In genomic region chr1:5620997-5621396, GRCh38 we compare ENCODE assay signal across 9 cellular contexts.
DNase-seq lines count a peak whose midpoint lies in the region; ATAC-seq and TF ChIP-seq lines count a peak whose summit lies in the region.
"Had no signal": no experiment of that assay in that cellular context is flagged by ENCODE, and none has a peak within 500 bp of the region (broad histone marks: within the 10 kb centered on the region; RNA-seq: fewer than 3 reads in every experiment).

No MANE protein-coding gene starts in this region.

- no peaks in the 10 kb centered on the region for H3K36me3 Mint-ChIP-seq in endodermal cell (ENCODE audit: low read depth)

- DNase-seq in HAP-1 (ENCODE audit: low spot score in 2 of 2), result peak; percentile 21 to 30
- peak; percentile 47 for DNase-seq in NCI-H2196 treated with DMSO at 0.1 percent for 48 hours (lab: John Stamatoyannopoulos, UW; ENCODE audit: unreplicated experiment)
- peak; percentile 87 for DNase-seq in endodermal cell
- DNase-seq in prostate gland (ENCODE audit: low spot score), result no peak
- DNase-seq in activated T-cell treated with anti-CD3 and anti-CD28 coated beads, Interleukin-2, amount 50 U/mL, for 48 hours, result no peak
- DNase-seq: activated CD4-positive, CD25-positive, alpha-beta regulatory T cell; stimulated activated CD4-positive, alpha-beta T cell treated with anti-CD3 and anti-CD28 coated beads, Interleukin-2, amount 100 ng/mL, for 48 hours had no signal

- intact Hi-C loops in prostate gland (cut with DNase I), result loop anchor here (5.0 kb wide), 1 partner anchor 109 kb away; no protein-coding TSS in a partner anchor

- H3K36me3 ChIP-seq in HAP-1 (replicated peaks), result no peaks in the 10 kb centered on the region
- H3K36me3 ChIP-seq in endodermal cell (ENCODE audit: control insufficient read depth, insufficient read depth, low read length), result no peaks in the 10 kb centered on the region
- H3K36me3 ChIP-seq in prostate gland, result no peaks in the 10 kb centered on the region

- ATAC-seq in HG03108 (IDR thresholded peaks at IDR 0.05; ENCODE audit: unreplicated experiment) (no peak), GM21825 (IDR thresholded peaks at IDR 0.05; ENCODE audit: unreplicated experiment) (no peak)

- WGBS in endodermal cell (ENCODE audit: insufficient coverage in 1 of 2, insufficient read length in 1 of 2), 2 experiments, result 14 to 32% methylated on average over 2 to 3 of the region's 3 CpGs
- WGBS in prostate gland, result 17% methylated on average over 3 of the region's 3 CpGs

- no peak for TF ChIP-seq POLR2A in prostate gland (IDR thresholded peaks at IDR 0.05)

- H3K4me1 ChIP-seq in HAP-1 (no peaks in the 10 kb centered on the region), endodermal cell (ENCODE audit: control insufficient read depth, insufficient read depth, low read length) (no peaks in the 10 kb centered on the region), prostate gland (replicated peaks) (no peaks in the 10 kb centered on the region)

- H3K4me3 Mint-ChIP-seq in endodermal cell, result no peak overlapping the region

- no peak overlapping the region for H3K27ac Mint-ChIP-seq in endodermal cell

- H3K9ac ChIP-seq in endodermal cell (ENCODE audit: extremely low read depth, low read length, poor library complexity, severe bottlenecking), result no peak overlapping the region

- H3K9me3 Mint-ChIP-seq in endodermal cell, result no peaks in the 10 kb centered on the region

- no peaks in the 10 kb centered on the region for H3K27me3 ChIP-seq in HAP-1 (ENCODE audit: low read depth)
- H3K27me3 ChIP-seq in endodermal cell (ENCODE audit: control insufficient read depth, insufficient read depth, low read length, poor library complexity, severe bottlenecking), result no peaks in the 10 kb centered on the region
- H3K27me3 ChIP-seq in prostate gland (replicated peaks; ENCODE audit: insufficient read depth), result no peaks in the 10 kb centered on the region

- H3K4me3 ChIP-seq in HAP-1 (no peak overlapping the region), endodermal cell (ENCODE audit: low read length) (no peak overlapping the region), prostate gland (no peak overlapping the region)

- TF ChIP-seq CTCF in endodermal cell (conservative IDR thresholded peaks at IDR 0.05), result peak; percentile 90
- peak in 3 of 4 experiments; percentile 63 to 83 (median 63) for TF ChIP-seq CTCF in prostate gland (IDR thresholded peaks at IDR 0.05)

- H3K9me3 ChIP-seq in HAP-1 (no peaks in the 10 kb centered on the region), endodermal cell (ENCODE audit: control insufficient read depth, low read length) (no peaks in the 10 kb centered on the region), prostate gland (no peaks in the 10 kb centered on the region)

- no peaks in the 10 kb centered on the region for H3K27me3 Mint-ChIP-seq in endodermal cell (ENCODE audit: insufficient read depth)

- in situ Hi-C loops in HAP-1 (cut with MboI; ENCODE audit: low sequenced_read_pairs), result no loop called here

- H3K27ac ChIP-seq in endodermal cell (ENCODE audit: low read depth, low read length) (no peak overlapping the region), prostate gland (no peak overlapping the region)

- H3K4me1 Mint-ChIP-seq in endodermal cell, result peaks cover 19% of the 10 kb centered on the region

Comparison
In these comparisons a context has a peak if more than half of its experiments do, and no peak if none do; other contexts are left out.
1. DNase-seq: peak in HAP-1 (2 of 2), NCI-H2196 treated with DMSO at 0.1 percent for 48 hours (single experiment) and endodermal cell (single experiment); none in prostate gland (single experiment) and activated T-cell treated with anti-CD3 and anti-CD28 coated beads, Interleukin-2, amount 50 U/mL, for 48 hours (0 of 2).